ENCODE assay signal across 2 cellular contexts in the genomic region with DNA sequence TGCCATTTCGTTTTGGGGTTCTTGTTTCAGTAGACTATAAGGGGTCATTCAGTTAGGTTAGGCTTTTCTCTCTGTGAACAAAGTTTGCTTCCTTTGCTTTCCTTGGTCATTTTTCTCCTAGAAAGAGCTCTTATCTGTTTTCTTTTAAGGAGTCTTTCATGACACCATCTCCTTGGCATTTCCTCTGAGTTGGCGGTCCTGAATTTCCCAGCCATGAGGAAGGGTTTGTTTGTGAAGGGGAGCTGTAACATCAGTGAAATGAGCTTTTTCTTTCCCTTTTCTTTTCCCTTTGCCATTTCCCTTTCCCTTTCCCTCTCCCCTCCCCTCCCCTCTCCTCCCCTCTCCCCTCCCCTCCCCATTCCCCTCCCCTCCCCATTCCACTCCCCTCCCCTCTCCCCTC.
TF ChIP-seq lines count a peak whose summit lies in the region.

No MANE protein-coding gene starts in this region.

TF ChIP-seq in IMR-90, 13 proteins besides CTCF, POLR2A, EP300 and RAD21:
- TF ChIP-seq ELK1 (IDR thresholded peaks at IDR 0.05; ENCODE audit: borderline replicate concordance, low read depth, low read length) (no peak), MAFK (IDR thresholded peaks at IDR 0.05; ENCODE audit: low read depth, low read length) (peak; percentile 31; the same call in 1 of the 2 replicates), NFE2L2 (IDR thresholded peaks at IDR 0.05; ENCODE audit: low read depth, low read length) (no peak), FOS (IDR thresholded peaks at IDR 0.05; ENCODE audit: low read depth, low read length) (peak; percentile 71), CHD1 (IDR thresholded peaks at IDR 0.05; ENCODE audit: low read depth, low read length) (no peak), RFX5 (IDR thresholded peaks at IDR 0.05; ENCODE audit: low read depth, low read length) (no peak), MAZ (IDR thresholded peaks at IDR 0.05; ENCODE audit: borderline replicate concordance, low read depth, low read length) (no peak), USF2 (IDR thresholded peaks at IDR 0.05; ENCODE audit: low read depth, low read length) (no peak), MXI1 (IDR thresholded peaks at IDR 0.05; ENCODE audit: borderline replicate concordance, low read depth, low read length) (0 out of 2 replicates have a peak, but pooled peaks have one; percentile 28), BHLHE40 (IDR thresholded peaks at IDR 0.05; ENCODE audit: low read depth, low read length) (no peak)
TF ChIP-seq in IMR-90: peak in this region for 3.

TF ChIP-seq in HepG2, 621 proteins besides CTCF, POLR2A, EP300 and RAD21 (continued from another document):
- peak; percentile 19 for TF ChIP-seq AGO2 (optimal IDR thresholded peaks at IDR 0.05; ENCODE audit: low read depth, low read length)
